Comparison of ENCODE assay signal across 8 cellular contexts in the genomic region with DNA sequence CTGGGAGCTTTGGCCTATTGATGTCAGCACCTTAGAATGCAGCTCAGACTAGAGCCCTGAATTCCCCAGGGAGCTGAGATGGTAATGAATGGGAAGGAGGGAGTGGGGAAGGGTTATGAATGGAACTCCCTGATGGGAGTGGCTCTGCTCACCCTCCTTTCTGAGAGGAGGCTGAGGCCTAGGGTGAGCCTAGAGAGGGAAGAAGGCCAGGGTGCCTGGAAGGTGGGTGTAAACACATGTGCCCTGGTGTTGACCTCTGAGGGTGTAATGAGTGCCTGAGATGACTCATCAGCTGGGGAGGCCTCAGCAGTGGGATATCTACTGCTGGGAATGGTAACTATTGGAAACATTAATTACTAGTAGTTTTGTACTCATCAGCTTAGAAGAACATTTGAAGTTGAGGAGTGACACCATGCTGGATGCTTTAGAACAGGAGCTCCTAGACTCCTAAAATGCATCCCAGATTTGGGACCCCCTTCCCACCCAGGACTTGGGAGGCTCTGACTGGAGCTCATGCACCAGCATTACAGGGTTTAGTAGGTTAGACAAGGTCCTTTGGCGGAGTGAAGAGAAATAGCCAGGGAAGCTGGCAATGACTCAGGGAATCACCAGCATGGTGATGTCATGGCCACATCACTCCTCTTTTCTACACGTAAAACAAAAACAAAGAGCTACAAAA. TPM values are rescaled to one million over a fixed set of nuclear protein-coding genes. Genes with fewer than 3 reads are reported as not detected.
DNase-seq lines count a peak whose midpoint lies in the region; ATAC-seq and TF ChIP-seq lines count a peak whose summit lies in the region.

No MANE protein-coding gene starts in this region.

- peaks cover 19% of the 10 kb centered on the region for H3K4me1 Mint-ChIP-seq in activated T-cell treated with anti-CD3 and anti-CD28 coated beads, Interleukin-2, amount 50 U/mL, for 4 hours (ENCODE audit: low read depth)

- peaks cover 9% of the 10 kb centered on the region for H3K4me1 ChIP-seq in prostate gland (replicated peaks)

- peaks cover 67% of the 10 kb centered on the region for H3K36me3 Mint-ChIP-seq in activated T-cell treated with anti-CD3 and anti-CD28 coated beads, Interleukin-2, amount 50 U/mL, for 4 hours (ENCODE audit: insufficient read depth)

- intact Hi-C loops in dorsolateral prefrontal cortex (cut with DNase I) (no loop called here), prostate gland (cut with DNase I) (no loop called here)

- H3K4me3 Mint-ChIP-seq in activated T-cell treated with anti-CD3 and anti-CD28 coated beads, Interleukin-2, amount 50 U/mL, for 4 hours = no peak overlapping the region

- no peaks in the 10 kb centered on the region for H3K27me3 Mint-ChIP-seq in activated T-cell treated with anti-CD3 and anti-CD28 coated beads, Interleukin-2, amount 50 U/mL, for 4 hours (ENCODE audit: low read depth)

- H3K27ac ChIP-seq in dorsolateral prefrontal cortex (peak overlapping the region in 38 of 59 donors; percentile 0 to 71 (median 32)), prostate gland (peak overlapping the region in 1 of 2 donors; percentile 26)

- H3K27me3 ChIP-seq in dorsolateral prefrontal cortex = no peaks in the 10 kb centered on the region
- no peaks in the 10 kb centered on the region for H3K27me3 ChIP-seq in prostate gland (replicated peaks; ENCODE audit: insufficient read depth)

- peak; percentile 75 to 78 for ATAC-seq in activated T-cell treated with anti-CD3 and anti-CD28 coated beads, Interleukin-2, amount 50 U/mL, for 4 hours

- no peak for DNase-seq in activated T-cell treated with anti-CD3 and anti-CD28 coated beads, Interleukin-2, amount 50 U/mL, for 4 hours
- DNase-seq in activated T-cell treated with anti-CD3 and anti-CD28 coated beads, Interleukin-2, amount 50 U/mL, for 1 hour = no peak
- DNase-seq in RKO (ENCODE audit: low spot score) (peak; percentile 58), dorsolateral prefrontal cortex (no peak), mucosa of gallbladder (ENCODE audit: low spot score) (peak; percentile 44), prostate gland (ENCODE audit: low spot score) (no peak), GDM1 (lab: John Stamatoyannopoulos, UW) (no peak), SHP77 treated with DMSO at 0.1 percent for 48 hours (lab: John Stamatoyannopoulos, UW) (no peak)

- TF ChIP-seq POLR2A in prostate gland (IDR thresholded peaks at IDR 0.05) = no peak

- TF ChIP-seq CTCF in dorsolateral prefrontal cortex (IDR thresholded peaks at IDR 0.05 in 54 of 56, conservative IDR thresholded peaks at IDR 0.05 in 2 of 56; ENCODE audit: low read depth in 1 of 56, partially characterized antibody in 56 of 56) (no peak), prostate gland (IDR thresholded peaks at IDR 0.05) (no peak)

- WGBS in prostate gland = 78% methylated on average over 2 of the region's 2 CpGs

- H3K9me3 Mint-ChIP-seq in activated T-cell treated with anti-CD3 and anti-CD28 coated beads, Interleukin-2, amount 50 U/mL, for 4 hours = no peaks in the 10 kb centered on the region

- no peaks in the 10 kb centered on the region for H3K9me3 ChIP-seq in prostate gland

- H3K36me3 ChIP-seq in prostate gland = peaks cover 22 to 51% of the 10 kb centered on the region in 2 donors

- H3K4me3 ChIP-seq in dorsolateral prefrontal cortex = no peak overlapping the region
- H3K4me3 ChIP-seq in prostate gland = no peak overlapping the region

RNA-seq across cellular contexts. Expression of a gene that starts 16.0 kb away (rescaled TPM):
- 10 to 100 TPM in 2 of 3 donors, 1 to 10 TPM in 1; 8.4 to 11.2 (median 10.4) TPM for total RNA-seq in activated T-cell treated with anti-CD3 and anti-CD28 coated beads, Interleukin-2, amount 50 U/mL, for 4 hours
- total RNA-seq in dorsolateral prefrontal cortex (10 to 100 TPM in 116 of 120 experiments, 1 to 10 TPM in 4; 9.1 to 22.9 (median 14.3) TPM), mucosa of gallbladder (19.3 TPM), prostate gland (10 to 100 TPM; 26.4 to 32.4 TPM)

RNA-seq across cellular contexts. Expression of a gene that starts 54.7 kb away (rescaled TPM):
- 10 to 100 TPM; 66.1 to 76.8 (median 71.8) TPM for total RNA-seq in activated T-cell treated with anti-CD3 and anti-CD28 coated beads, Interleukin-2, amount 50 U/mL, for 4 hours
- 10 to 100 TPM; 22.8 to 51.7 (median 34.9) TPM for total RNA-seq in dorsolateral prefrontal cortex
- total RNA-seq in mucosa of gallbladder = 20.4 TPM
- total RNA-seq in prostate gland = 10 to 100 TPM; 20.0 to 30.7 TPM

Comparison
In these comparisons a context has a peak if more than half of its experiments do, and no peak if none do; other contexts are left out.
1. DNase-seq: peak in RKO (single experiment) and mucosa of gallbladder (single experiment); none in activated T-cell treated with anti-CD3 and anti-CD28 coated beads, Interleukin-2, amount 50 U/mL, for 4 hours (single experiment), activated T-cell treated with anti-CD3 and anti-CD28 coated beads, Interleukin-2, amount 50 U/mL, for 1 hour (single experiment), dorsolateral prefrontal cortex (0 of 10), prostate gland (single experiment), GDM1 (single experiment) and SHP77 treated with DMSO at 0.1 percent for 48 hours (single experiment).